ENCODE assay signal across 19 cellular contexts in genomic region chr15:62337934-62338333, GRCh38. TPM values are rescaled to one million over a fixed set of nuclear protein-coding genes. Genes with fewer than 3 reads are reported as not detected.
"Had no signal": no experiment of that assay in that cellular context is flagged by ENCODE, and none has a peak within 500 bp of the region (broad histone marks: within the 10 kb centered on the region; RNA-seq: fewer than 3 reads in every experiment).

No MANE protein-coding gene starts in this region.

- H3K27ac ChIP-seq: colonic mucosa, dorsolateral prefrontal cortex, heart right ventricle, lower lobe of right lung, thoracic aorta, upper lobe of left lung had no signal

- H3K4me3 ChIP-seq: colonic mucosa, dorsolateral prefrontal cortex, heart right ventricle, lower lobe of right lung, thoracic aorta, upper lobe of left lung had no signal

- ATAC-seq: effector memory CD8-positive, alpha-beta T cell; heart right ventricle; naive thymus-derived CD4-positive, alpha-beta T cell; sciatic nerve; WTC11 had no signal

- H3K4me1 ChIP-seq: colonic mucosa, heart right ventricle, lower lobe of right lung, upper lobe of left lung had no signal

- H3K27me3 ChIP-seq: colonic mucosa, dorsolateral prefrontal cortex, heart right ventricle, upper lobe of left lung had no signal

- DNase-seq: activated naive CD4-positive, alpha-beta T cell treated with Interleukin-2 at 50 U/mL for 16 hours; activated naive CD8-positive, alpha-beta T cell treated with anti-CD3 and anti-CD28 coated beads for 36 hours; activated T-cell treated with anti-CD3 and anti-CD28 coated beads, Interleukin-2, amount 50 U/mL, for 1 hour; colonic mucosa; dorsolateral prefrontal cortex; effector memory CD8-positive, alpha-beta T cell; heart right ventricle; lower lobe of right lung; naive thymus-derived CD4-positive, alpha-beta T cell; occipital lobe; small intestine; stimulated activated CD4-positive, alpha-beta T cell treated with anti-CD3 and anti-CD28 coated beads, Interleukin-15, amount 100 ng/mL, for 24 hours; stimulated activated naive CD4-positive, alpha-beta T cell; T-helper 1 cell; T-helper 9 cell; upper lobe of left lung had no signal

- H3K36me3 ChIP-seq: colonic mucosa, heart right ventricle, lower lobe of right lung, thoracic aorta, upper lobe of left lung had no signal

- H3K9me3 ChIP-seq: colonic mucosa, heart right ventricle, lower lobe of right lung, thoracic aorta, upper lobe of left lung had no signal

RNA-seq across cellular contexts. Expression of gene TLN2, which starts 52.4 kb away (rescaled TPM):
- polyA plus RNA-seq: naive thymus-derived CD4-positive, alpha-beta T cell had no signal
